11 cellular contexts compared by ENCODE assay signal in genomic region chr20:50528804-50529351, GRCh38. TPM values are rescaled to one million over a fixed set of nuclear protein-coding genes. Genes with fewer than 3 reads are reported as not detected.
DNase-seq lines count a peak whose midpoint lies in the region; ATAC-seq and TF ChIP-seq lines count a peak whose summit lies in the region.
"Had no signal": no experiment of that assay in that cellular context is flagged by ENCODE, and none has a peak within 500 bp of the region (broad histone marks: within the 10 kb centered on the region; RNA-seq: fewer than 3 reads in every experiment).

No MANE protein-coding gene starts in this region.

- H3K27ac ChIP-seq in ACC112 (ENCODE audit: low read depth, low read length) = peak overlapping the region; percentile 35
- peak overlapping the region; percentile 1 for H3K27ac ChIP-seq in foreskin keratinocyte
- H3K27ac ChIP-seq: ovary, SJCRH30 had no signal

- no peaks in the 10 kb centered on the region for H3K27me3 Mint-ChIP-seq in CD14-positive monocyte (ENCODE audit: low read depth in 3 of 3)
- no peaks in the 10 kb centered on the region for H3K27me3 Mint-ChIP-seq in MCF 10A (ENCODE audit: insufficient read depth, unreplicated experiment)
- H3K27me3 Mint-ChIP-seq: activated naive CD4-positive, alpha-beta T cell treated with anti-CD3 and anti-CD28 coated beads, Interleukin-2, amount 10 ng/mL, durations not matched to agents 7 days and 5 days had no signal

- no TSS peak for BruUV-seq in MCF 10A (replicated peaks; lab: Mats Ljungman, UMichigan)

- ATAC-seq in GM18870 (IDR thresholded peaks at IDR 0.05; ENCODE audit: unreplicated experiment) = peak; percentile 48
- ATAC-seq in HG03432 (IDR thresholded peaks at IDR 0.05; ENCODE audit: unreplicated experiment) = peak; percentile 68
- no peak for ATAC-seq in foreskin keratinocyte

- peak overlapping the region in 3 of 7 donors; percentile 15 to 45 (median 31) for H3K27ac Mint-ChIP-seq in CD14-positive monocyte
- no peak overlapping the region for H3K27ac Mint-ChIP-seq in MCF 10A (ENCODE audit: low read depth, unreplicated experiment)
- H3K27ac Mint-ChIP-seq: activated naive CD4-positive, alpha-beta T cell treated with anti-CD3 and anti-CD28 coated beads, Interleukin-2, amount 10 ng/mL, durations not matched to agents 7 days and 5 days had no signal

- H3K27me3 ChIP-seq in ACC112 (ENCODE audit: insufficient read depth, low read length) (no peaks in the 10 kb centered on the region), foreskin keratinocyte (no peaks in the 10 kb centered on the region)
- H3K27me3 ChIP-seq: ovary, SJCRH30 had no signal

- TF ChIP-seq CTCF in foreskin keratinocyte (conservative IDR thresholded peaks at IDR 0.05) (no peak), CD14-positive monocyte (IDR thresholded peaks at IDR 0.05) (no peak), MCF 10A (IDR thresholded peaks at IDR 0.05; ENCODE audit: unreplicated experiment) (no peak)

- intact Hi-C loops in CD14-positive monocyte (cut with micrococcal nuclease) = loop anchor here in 1 of 2 donors (5.0 to 10.0 kb wide), 2 partner anchors 43 to 54 kb away; no protein-coding TSS in a partner anchor
- intact Hi-C loops in MCF 10A (cut with micrococcal nuclease) = no loop called here

- H3K4me3 ChIP-seq in ACC112 (ENCODE audit: low read depth, low read length) = no peak overlapping the region
- H3K4me3 ChIP-seq: ovary, SJCRH30 had no signal

- H3K4me3 Mint-ChIP-seq in CD14-positive monocyte (no peak overlapping the region), MCF 10A (ENCODE audit: unreplicated experiment) (no peak overlapping the region)
- H3K4me3 Mint-ChIP-seq: activated naive CD4-positive, alpha-beta T cell treated with anti-CD3 and anti-CD28 coated beads, Interleukin-2, amount 10 ng/mL, durations not matched to agents 7 days and 5 days had no signal

- H3K36me3 Mint-ChIP-seq in CD14-positive monocyte = peaks cover 8 to 16% of the 10 kb centered on the region in 2 donors
- H3K36me3 Mint-ChIP-seq in MCF 10A (ENCODE audit: insufficient read depth, unreplicated experiment) = peaks cover 5% of the 10 kb centered on the region

- POLR2A ChIA-PET in MCF 10A (lab: Yijun Ruan, JAX) = interaction anchor here (0.8 to 1.3 kb wide), 6 partner anchors 14 to 45 kb away, joined by 3 to 5 read pairs (median 4); no protein-coding TSS in a partner anchor

- H3K9me3 Mint-ChIP-seq in CD14-positive monocyte (peaks cover 0 to 1% (median 0%) of the 10 kb centered on the region in 7 donors), MCF 10A (ENCODE audit: unreplicated experiment) (no peaks in the 10 kb centered on the region)
- H3K9me3 Mint-ChIP-seq: activated naive CD4-positive, alpha-beta T cell treated with anti-CD3 and anti-CD28 coated beads, Interleukin-2, amount 10 ng/mL, durations not matched to agents 7 days and 5 days had no signal

- DNase-seq in foreskin keratinocyte (no peak), CD14-positive monocyte (ENCODE audit: low spot score) (no peak), MCF 10A (ENCODE audit: unreplicated experiment) (no peak), ureter (ENCODE audit: low spot score) (no peak), HuH-7 (ENCODE audit: low spot score) (no peak)
- DNase-seq: activated naive CD4-positive, alpha-beta T cell treated with anti-CD3 and anti-CD28 coated beads, Interleukin-2, amount 10 ng/mL, durations not matched to agents 7 days and 5 days; ovary; SJCRH30 had no signal

- H3K79me2 ChIP-seq in ACC112 (ENCODE audit: control insufficient read depth, insufficient read depth, low read length, unreplicated experiment) = peaks cover 90% of the 10 kb centered on the region

- CTCF ChIA-PET in MCF 10A (lab: Yijun Ruan, JAX) = interaction anchor here (0.7 to 1.6 kb wide), 4 partner anchors 11 to 43 kb away, joined by 3 read pairs; no protein-coding TSS in a partner anchor

- H3K4me1 Mint-ChIP-seq in CD14-positive monocyte (peaks cover 32% of the 10 kb centered on the region), MCF 10A (ENCODE audit: insufficient read depth, unreplicated experiment) (peaks cover 8% of the 10 kb centered on the region)

- H2AFZ ChIP-seq in ACC112 (ENCODE audit: low read length, unreplicated experiment) = no peak overlapping the region

- H3K4me1 ChIP-seq in ACC112 (ENCODE audit: control insufficient read depth, insufficient read depth, low read length, unreplicated experiment) = peaks cover 65% of the 10 kb centered on the region
- peaks cover 25% of the 10 kb centered on the region for H3K4me1 ChIP-seq in foreskin keratinocyte

- no peaks in the 10 kb centered on the region for H3K36me3 ChIP-seq in ACC112 (ENCODE audit: insufficient read depth, low read length)
- H3K36me3 ChIP-seq: ovary had no signal

RNA-seq across cellular contexts. Expression of gene PTPN1, which starts 18.7 kb away (rescaled TPM):
- total RNA-seq in foreskin keratinocyte (74.3 and 80.5 TPM in 2 replicates), MCF 10A (2022) (56.4 and 63.0 TPM in 2 replicates), ureter (33.6 TPM)
- polyA plus RNA-seq in foreskin keratinocyte (48.8 and 49.9 TPM in 2 replicates), CD14-positive monocyte (10 to 100 TPM; 12.4 to 19.1 TPM)
